In genomic region chr4:5785806-5786680, GRCh38 we compare ENCODE assay signal across 12 cellular contexts.
DNase-seq lines count a peak whose midpoint lies in the region; ATAC-seq and TF ChIP-seq lines count a peak whose summit lies in the region.
"Had no signal": no experiment of that assay in that cellular context is flagged by ENCODE, and none has a peak within 500 bp of the region (broad histone marks: within the 10 kb centered on the region; RNA-seq: fewer than 3 reads in every experiment).

No MANE protein-coding gene starts in this region.

- no peaks in the 10 kb centered on the region for H3K9me3 ChIP-seq in naive thymus-derived CD4-positive, alpha-beta T cell (ENCODE audit: control insufficient read depth in 2 of 3, low read length in 3 of 3)
- H3K9me3 ChIP-seq: tibial artery had no signal

- TF ChIP-seq CTCF in foreskin fibroblast (IDR thresholded peaks at IDR 0.05; ENCODE audit: low read depth, low read length) = no peak

- H3K27me3 Mint-ChIP-seq in naive thymus-derived CD4-positive, alpha-beta T cell = peaks cover 0 to 13% (median 5%) of the 10 kb centered on the region in 5 donors

- H3K27ac Mint-ChIP-seq in naive thymus-derived CD4-positive, alpha-beta T cell = no peak overlapping the region
- H3K27ac Mint-ChIP-seq: CD4-positive, alpha-beta memory T cell; WTC11 had no signal

- H3K36me3 Mint-ChIP-seq in naive thymus-derived CD4-positive, alpha-beta T cell = no peaks in the 10 kb centered on the region
- H3K36me3 Mint-ChIP-seq: CD4-positive, alpha-beta memory T cell had no signal

- CTCF ChIA-PET in naive thymus-derived CD4-positive, alpha-beta T cell (lab: Charles Lee) = no interaction called here

- no peak overlapping the region for H3K27ac ChIP-seq in naive thymus-derived CD4-positive, alpha-beta T cell (ENCODE audit: low read depth, low read length)
- H3K27ac ChIP-seq: KMS-11, tibial artery had no signal

- peaks cover 0 to 14% (median 0%) of the 10 kb centered on the region in 11 donors for H3K9me3 Mint-ChIP-seq in naive thymus-derived CD4-positive, alpha-beta T cell
- H3K9me3 Mint-ChIP-seq: WTC11 had no signal

- peaks cover 0 to 2% (median 0%) of the 10 kb centered on the region in 7 donors for H3K4me1 Mint-ChIP-seq in naive thymus-derived CD4-positive, alpha-beta T cell
- H3K4me1 Mint-ChIP-seq: CD4-positive, alpha-beta memory T cell had no signal

- intact Hi-C loops in sciatic nerve (cut with DNase I) = no loop called here
- intact Hi-C loops in naive thymus-derived CD4-positive, alpha-beta T cell (cut with micrococcal nuclease) = no loop called here

- peak; percentile 57 for DNase-seq in ELR (ENCODE audit: low read depth)
- peak; percentile 84 for DNase-seq in amniotic epithelial cell (ENCODE audit: low read depth)
- DNase-seq in foreskin fibroblast = peak; percentile 76 to 86
- DNase-seq in sciatic nerve (ENCODE audit: low spot score) = no peak
- DNase-seq in COR-L47 (lab: John Stamatoyannopoulos, UW) = no peak
- DNase-seq in naive thymus-derived CD4-positive, alpha-beta T cell = no peak
- DNase-seq in NCI-H187 (lab: John Stamatoyannopoulos, UW) = no peak
- DNase-seq: CD4-positive, alpha-beta memory T cell had no signal

- ATAC-seq in sciatic nerve (peak; percentile 74), HG03159 (IDR thresholded peaks at IDR 0.05; ENCODE audit: unreplicated experiment) (no peak)
- no peak for ATAC-seq in naive thymus-derived CD4-positive, alpha-beta T cell

- POLR2A ChIA-PET in naive thymus-derived CD4-positive, alpha-beta T cell (lab: Charles Lee) = no interaction called here

- no peaks in the 10 kb centered on the region for H3K4me1 ChIP-seq in naive thymus-derived CD4-positive, alpha-beta T cell (ENCODE audit: control insufficient read depth in 2 of 2, insufficient read depth in 2 of 2, low read length in 2 of 2)
- H3K4me1 ChIP-seq: tibial artery had no signal

- H3K4me3 Mint-ChIP-seq in naive thymus-derived CD4-positive, alpha-beta T cell = no peak overlapping the region
- H3K4me3 Mint-ChIP-seq: CD4-positive, alpha-beta memory T cell; WTC11 had no signal

- no peaks in the 10 kb centered on the region for H3K36me3 ChIP-seq in naive thymus-derived CD4-positive, alpha-beta T cell (ENCODE audit: control insufficient read depth in 2 of 3, insufficient read depth in 3 of 3, low read length in 3 of 3)

- no peak overlapping the region for H3K4me3 ChIP-seq in foreskin fibroblast (ENCODE audit: low read depth in 1 of 2, low read length in 2 of 2)
- no peak overlapping the region for H3K4me3 ChIP-seq in naive thymus-derived CD4-positive, alpha-beta T cell (ENCODE audit: low read length)
- H3K4me3 ChIP-seq: tibial artery had no signal

- no peaks in the 10 kb centered on the region for H3K27me3 ChIP-seq in naive thymus-derived CD4-positive, alpha-beta T cell (ENCODE audit: control insufficient read depth in 2 of 2, insufficient read depth in 2 of 2, low read length in 2 of 2)
- H3K27me3 ChIP-seq: tibial artery had no signal

Comparison
In these comparisons a context has a peak if more than half of its experiments do, and no peak if none do; other contexts are left out.
1. DNase-seq: peak in ELR (single experiment), amniotic epithelial cell (single experiment) and foreskin fibroblast (2 of 2); none in sciatic nerve (single experiment), COR-L47 (single experiment), naive thymus-derived CD4-positive, alpha-beta T cell (0 of 9) and NCI-H187 (0 of 2).